ENCODE assay signal across 22 cellular contexts in genomic region chr3:55857635-55858034, GRCh38.
DNase-seq lines count a peak whose midpoint lies in the region; ATAC-seq, FAIRE-seq and TF ChIP-seq lines count a peak whose summit lies in the region.
"Had no signal": no experiment of that assay in that cellular context is flagged by ENCODE, and none has a peak within 500 bp of the region (broad histone marks: within the 10 kb centered on the region; RNA-seq: fewer than 3 reads in every experiment).

No MANE protein-coding gene starts in this region.

- H4K5ac ChIP-seq in IMR-90 (ENCODE audit: low read depth, low read length) = no peak overlapping the region

- H3K79me1 ChIP-seq in IMR-90 (ENCODE audit: low read depth in 1 of 2, low read length in 2 of 2) = no peaks in the 10 kb centered on the region

- FAIRE-seq in A549 (lab: Jason Lieb, UNC) (no peak), bronchial epithelial cell (lab: Jason Lieb, UNC) (no peak)
- FAIRE-seq: D721Med, GM12878, GM19239 had no signal

- H2BK5ac ChIP-seq in IMR-90 (ENCODE audit: low read depth, low read length, poor library complexity, severe bottlenecking) = no peak overlapping the region

- H3K4me3 ChIP-seq in A549 = no peak overlapping the region
- no peak overlapping the region for H3K4me3 ChIP-seq in IMR-90 (ENCODE audit: insufficient read depth, low read depth, low read length)
- H3K4me3 ChIP-seq in bronchial epithelial cell (ENCODE audit: low read depth, low read length) = no peak overlapping the region
- no peak overlapping the region for H3K4me3 ChIP-seq in CD4-positive, alpha-beta memory T cell (ENCODE audit: low read length in 2 of 2)
- H3K4me3 ChIP-seq: BLaER1, GM12878 had no signal

- no peak overlapping the region for H4K8ac ChIP-seq in IMR-90 (ENCODE audit: low read depth in 2 of 2, low read length in 2 of 2)

- H3K4me2 ChIP-seq in A549 (no peak overlapping the region), IMR-90 (ENCODE audit: low read depth, low read length) (no peak overlapping the region)
- H3K4me2 ChIP-seq: BLaER1 had no signal

- POLR2A ChIA-PET in A549 (lab: Yijun Ruan, JAX) (no interaction called here), IMR-90 (lab: Charles Lee; ENCODE audit: unreplicated experiment) (no interaction called here)
- POLR2A ChIA-PET in CD4-positive, alpha-beta memory T cell (lab: Charles Lee; ENCODE audit: partially characterized antibody) = no interaction called here

- no peak overlapping the region for H3K27ac ChIP-seq in A549
- H3K27ac ChIP-seq in IMR-90 (ENCODE audit: insufficient read depth, low read length) = no peak overlapping the region
- no peak overlapping the region for H3K27ac ChIP-seq in CD4-positive, alpha-beta memory T cell (ENCODE audit: low read depth, low read length)
- H3K27ac ChIP-seq: BLaER1, C4-2B had no signal

- no peak overlapping the region for H2AK9ac ChIP-seq in IMR-90 (replicated peaks; ENCODE audit: low read depth, low read length, poor library complexity)

- ATAC-seq in A549 (no peak), IMR-90 (ENCODE audit: low read depth) (no peak), GM21381 (IDR thresholded peaks at IDR 0.05; ENCODE audit: unreplicated experiment) (no peak)
- no peak for ATAC-seq in stimulated activated naive CD8-positive, alpha-beta T cell treated with anti-CD3 and anti-CD28 coated beads, Interleukin-15, Interleukin-2, amounts not matched to agents 100 U/mL and 50 U/mL, for 24 hours
- ATAC-seq: GM12878 had no signal

- H3K9ac ChIP-seq in IMR-90 (ENCODE audit: low read depth, low read length) = no peak overlapping the region
- H3K9ac ChIP-seq: BLaER1 had no signal

- BruUV-seq in IMR-90 (replicated peaks; lab: Mats Ljungman, UMichigan) = no TSS peak

- peaks cover 64% of the 10 kb centered on the region for H3K4me1 Mint-ChIP-seq in nephron
- H3K4me1 Mint-ChIP-seq in CD4-positive, alpha-beta memory T cell = no peaks in the 10 kb centered on the region
- H3K4me1 Mint-ChIP-seq: B cell; CD8-positive, alpha-beta memory T cell had no signal

- no peaks in the 10 kb centered on the region for H4K20me1 ChIP-seq in IMR-90 (ENCODE audit: insufficient read depth, low read length)
- H4K20me1 ChIP-seq: BLaER1 had no signal

- H3K18ac ChIP-seq in IMR-90 (ENCODE audit: low read depth, low read length) = no peak overlapping the region

- DNase-seq in A549 (ENCODE audit: low read depth in 1 of 2, low spot score in 1 of 2) = no peak
- DNase-seq in IMR-90 = no peak
- DNase-seq in bronchial epithelial cell (ENCODE audit: low read depth) = peak; percentile 30
- DNase-seq in CD4-positive, alpha-beta memory T cell = no peak
- DNase-seq in stimulated activated naive CD8-positive, alpha-beta T cell treated with anti-CD3 and anti-CD28 coated beads, Interleukin-15, Interleukin-2, amounts not matched to agents 100 U/mL and 50 U/mL, for 24 hours = no peak
- DNase-seq: CD4-positive, CD25-positive, alpha-beta regulatory T cell; CD8-positive, alpha-beta memory T cell; DMS 273 treated with DMSO at 0.1 percent for 48 hours; DMS79; EL; GDM1; GOT3; H7; HCEC 1CT had no signal

- TF ChIP-seq RAD21 in A549 (conservative IDR thresholded peaks at IDR 0.05 in 1 of 2, IDR thresholded peaks at IDR 0.05 in 1 of 2) = no peak
- TF ChIP-seq RAD21 in IMR-90 (IDR thresholded peaks at IDR 0.05; ENCODE audit: low read length) = no peak

- no peak overlapping the region for H2AK5ac ChIP-seq in IMR-90 (ENCODE audit: low read depth, low read length)

- TF ChIP-seq POLR2A in A549 (IDR thresholded peaks at IDR 0.05; ENCODE audit: low read length) (no peak), IMR-90 (IDR thresholded peaks at IDR 0.05; ENCODE audit: low read depth, low read length) (no peak)

- dilution Hi-C loops in IMR-90 (cut with HindIII; ENCODE audit: low sequenced_read_pairs, unreplicated experiment) = no loop called here

- H3K27me3 ChIP-seq in IMR-90 (ENCODE audit: control insufficient read depth, insufficient read depth, low read length) (no peaks in the 10 kb centered on the region; the same call in 1 of the 2 replicates), bronchial epithelial cell (ENCODE audit: control insufficient read depth, insufficient read depth, low read length) (no peaks in the 10 kb centered on the region)
- no peaks in the 10 kb centered on the region for H3K27me3 ChIP-seq in CD4-positive, alpha-beta memory T cell (ENCODE audit: insufficient read depth, low read length)
- H3K27me3 ChIP-seq: BLaER1 had no signal

- no peak overlapping the region for H3K23ac ChIP-seq in IMR-90 (ENCODE audit: low read depth, low read length)

- CTCF ChIA-PET in A549 (lab: Yijun Ruan, JAX) (no interaction called here), IMR-90 (lab: Yijun Ruan, JAX) (no interaction called here)
- CTCF ChIA-PET in CD4-positive, alpha-beta memory T cell (lab: Charles Lee; ENCODE audit: partially characterized antibody) = no interaction called here

- H2AFZ ChIP-seq in IMR-90 (replicated peaks; ENCODE audit: low read length, poor library complexity) = no peak overlapping the region

- H2BK15ac ChIP-seq in IMR-90 (ENCODE audit: low read depth, low read length) = 0 out of 3 replicates have a peak overlapping the region, but pooled peaks have one; percentile 3

- TF ChIP-seq CTCF in A549 (IDR thresholded peaks at IDR 0.05) (no peak), IMR-90 (conservative IDR thresholded peaks at IDR 0.05; ENCODE audit: low read depth, low read length) (no peak), bronchial epithelial cell (IDR thresholded peaks at IDR 0.05; ENCODE audit: insufficient read depth, low read length, severe bottlenecking) (no peak), nephron (IDR thresholded peaks at IDR 0.05; ENCODE audit: unreplicated experiment in 3 of 3) (no peak)

- intact Hi-C loops in IMR-90 (cut with micrococcal nuclease) = no loop called here
- intact Hi-C loops in CD4-positive, alpha-beta memory T cell (cut with micrococcal nuclease) = no loop called here

- H4K91ac ChIP-seq in IMR-90 (ENCODE audit: insufficient read depth, low read depth, low read length) = no peak overlapping the region

- peak overlapping the region; percentile 56 to 99 (median 73) for H3K27ac Mint-ChIP-seq in nephron
- no peak overlapping the region for H3K27ac Mint-ChIP-seq in CD4-positive, alpha-beta memory T cell
- H3K27ac Mint-ChIP-seq: B cell; CD4-positive, CD25-positive, alpha-beta regulatory T cell; CD8-positive, alpha-beta memory T cell had no signal

- H3K9me3 ChIP-seq in A549 (no peaks in the 10 kb centered on the region), IMR-90 (ENCODE audit: control insufficient read depth, insufficient read depth, low read length) (no peaks in the 10 kb centered on the region)
- H3K9me3 ChIP-seq in CD4-positive, alpha-beta memory T cell (ENCODE audit: control insufficient read depth in 1 of 2, low read length in 2 of 2) = no peaks in the 10 kb centered on the region
- H3K9me3 ChIP-seq: BLaER1 had no signal

- no peak overlapping the region for H2BK20ac ChIP-seq in IMR-90 (ENCODE audit: low read depth, low read length)

- H3K36me3 ChIP-seq in IMR-90 (ENCODE audit: control insufficient read depth, insufficient read depth, low read length) = no peaks in the 10 kb centered on the region
- no peaks in the 10 kb centered on the region for H3K36me3 ChIP-seq in bronchial epithelial cell (ENCODE audit: control insufficient read depth, insufficient read depth, low read length)
- no peaks in the 10 kb centered on the region for H3K36me3 ChIP-seq in CD4-positive, alpha-beta memory T cell (ENCODE audit: insufficient read depth, low read length)
- H3K36me3 ChIP-seq: BLaER1 had no signal

- H3K56ac ChIP-seq in IMR-90 (ENCODE audit: extremely low read depth, insufficient read depth, low read length) = no peak overlapping the region

- no peaks in the 10 kb centered on the region for H3K27me3 Mint-ChIP-seq in nephron (ENCODE audit: low read depth)
- peaks cover 0 to 2% of the 10 kb centered on the region in 2 donors for H3K27me3 Mint-ChIP-seq in CD4-positive, alpha-beta memory T cell
- H3K27me3 Mint-ChIP-seq: B cell; CD4-positive, CD25-positive, alpha-beta regulatory T cell had no signal

- H3K4me1 ChIP-seq in A549 (no peaks in the 10 kb centered on the region), IMR-90 (ENCODE audit: control insufficient read depth, insufficient read depth, low read length) (peaks cover 18% of the 10 kb centered on the region; the same call in 1 of the 2 replicates)
- no peaks in the 10 kb centered on the region for H3K4me1 ChIP-seq in CD4-positive, alpha-beta memory T cell (ENCODE audit: insufficient read depth, low read length)
- H3K4me1 ChIP-seq: BLaER1 had no signal

- H3K4me3 Mint-ChIP-seq in nephron = no peak overlapping the region
- no peak overlapping the region for H3K4me3 Mint-ChIP-seq in CD4-positive, alpha-beta memory T cell
- H3K4me3 Mint-ChIP-seq: B cell; CD4-positive, CD25-positive, alpha-beta regulatory T cell; CD8-positive, alpha-beta memory T cell had no signal

- H3K36me3 Mint-ChIP-seq in nephron (ENCODE audit: low read depth) = no peaks in the 10 kb centered on the region
- H3K36me3 Mint-ChIP-seq in CD4-positive, alpha-beta memory T cell = no peaks in the 10 kb centered on the region
- H3K36me3 Mint-ChIP-seq: CD4-positive, CD25-positive, alpha-beta regulatory T cell; CD8-positive, alpha-beta memory T cell had no signal

- 9% methylated on average over 2 of the region's 2 CpGs for WGBS in A549 (ENCODE audit: missing lambda C conversion rate)
- WGBS in IMR-90 (ENCODE audit: extremely low coverage in 2 of 2, insufficient read length in 1 of 2), 2 experiments = no CpG with 5 or more reads among the region's 2 CpGs

- no peaks in the 10 kb centered on the region for H3K9me3 Mint-ChIP-seq in nephron
- H3K9me3 Mint-ChIP-seq in CD4-positive, alpha-beta memory T cell = peaks cover 0 to 2% (median 0%) of the 10 kb centered on the region in 8 donors

- H3K4ac ChIP-seq in IMR-90 (ENCODE audit: low read depth, low read length) = no peak overlapping the region

- H3K14ac ChIP-seq in IMR-90 (replicated peaks; ENCODE audit: low read depth, low read length) = no peak overlapping the region; the same call in 1 of the 2 replicates

- TF ChIP-seq EP300 in A549 (IDR thresholded peaks at IDR 0.05) = no peak

- in situ Hi-C loops in IMR-90 (cut with MboI; ENCODE audit: low sequenced_read_pairs) = no loop called here

- no peaks in the 10 kb centered on the region; the same call in 1 of the 2 replicates for H3K9me1 ChIP-seq in IMR-90 (ENCODE audit: insufficient read depth, low read length)

- no peak overlapping the region for H2BK120ac ChIP-seq in IMR-90 (ENCODE audit: low read depth, low read length)

TF ChIP-seq in A549, 52 proteins besides CTCF, POLR2A, EP300 and RAD21:
- TF ChIP-seq MAFK (IDR thresholded peaks at IDR 0.05; ENCODE audit: partially characterized antibody) (peak; percentile 87), FOSB (CRISPR knock-in tag; IDR thresholded peaks at IDR 0.05) (no peak)

TF ChIP-seq in IMR-90, 13 proteins besides CTCF, POLR2A, EP300 and RAD21 (continues in another document):
- TF ChIP-seq USF2 (IDR thresholded peaks at IDR 0.05; ENCODE audit: low read depth, low read length) (no peak), MAFK (IDR thresholded peaks at IDR 0.05; ENCODE audit: low read depth, low read length) (peak; percentile 97)

Comparison
In these comparisons a context has a peak if more than half of its experiments do, and no peak if none do; other contexts are left out.
1. H3K27ac Mint-ChIP-seq: peak in nephron (3 of 3); none in CD4-positive, alpha-beta memory T cell (0 of 7).